13 cellular contexts compared by ENCODE assay signal in genomic region chr5:124659798-124660197, GRCh38.
DNase-seq lines count a peak whose midpoint lies in the region; ATAC-seq and TF ChIP-seq lines count a peak whose summit lies in the region.
"Had no signal": no experiment of that assay in that cellular context is flagged by ENCODE, and none has a peak within 500 bp of the region (broad histone marks: within the 10 kb centered on the region; RNA-seq: fewer than 3 reads in every experiment).

No MANE protein-coding gene starts in this region.

- ATAC-seq in IMR-90 (ENCODE audit: low read depth) (no peak), HG02970 (IDR thresholded peaks at IDR 0.05; ENCODE audit: low FRiP score, unreplicated experiment) (no peak)
- ATAC-seq in stimulated activated memory B cell treated with anti-CD40 and anti-IgM and Interleukin-4, amounts not matched to agents 10 μg/mL and 1 μg/mL and 100 μg/mL, for 72 hours = no peak
- no peak for ATAC-seq in stimulated activated naive CD8-positive, alpha-beta T cell treated with anti-CD3 and anti-CD28 coated beads, Interleukin-15, amount 100 ng/mL, for 72 hours
- ATAC-seq: foreskin keratinocyte had no signal

- peak overlapping the region; percentile 12; the same call in 1 of the 2 replicates for H3K56ac ChIP-seq in IMR-90 (ENCODE audit: extremely low read depth, insufficient read depth, low read length)

- no peak for DNase-seq in IMR-90
- no peak for DNase-seq in hepatocyte (ENCODE audit: low spot score)
- DNase-seq in stimulated activated naive CD8-positive, alpha-beta T cell treated with anti-CD3 and anti-CD28 coated beads, Interleukin-15, amount 100 ng/mL, for 72 hours = no peak
- no peak for DNase-seq in CD1c-positive myeloid dendritic cell (ENCODE audit: extremely low spot score)
- DNase-seq: activated T-cell treated with anti-CD3 and anti-CD28 coated beads, Interleukin-2, amount 50 U/mL, for 1 hour; T1000 had no signal

- TF ChIP-seq POLR2A in IMR-90 (IDR thresholded peaks at IDR 0.05; ENCODE audit: low read depth, low read length) = no peak

- peak overlapping the region; percentile 91 for H3K23ac ChIP-seq in IMR-90 (ENCODE audit: low read depth, low read length)

- CTCF ChIA-PET in IMR-90 (lab: Yijun Ruan, JAX) = no interaction called here

- intact Hi-C loops in IMR-90 (cut with micrococcal nuclease) = loop anchor here (10.0 kb wide), 1 partner anchor 725 kb away; no protein-coding TSS in a partner anchor

- no peak overlapping the region for H2AK9ac ChIP-seq in IMR-90 (replicated peaks; ENCODE audit: low read depth, low read length, poor library complexity)

- peak overlapping the region; percentile 95 for H3K4ac ChIP-seq in IMR-90 (ENCODE audit: low read depth, low read length)

- WGBS in IMR-90 (ENCODE audit: extremely low coverage in 2 of 2, insufficient read length in 1 of 2), 2 experiments = 42% methylated on average over 2 of the region's 4 CpGs; no CpG with 5 or more reads in 1 of the 2 experiments
- 43% methylated on average over 4 of the region's 4 CpGs for WGBS in hepatocyte (ENCODE audit: low lambda C conversion rate, missing lambda C conversion rate)

- BruUV-seq in IMR-90 (replicated peaks; lab: Mats Ljungman, UMichigan) = no TSS peak

- peak overlapping the region; percentile 91 for H4K91ac ChIP-seq in IMR-90 (ENCODE audit: insufficient read depth, low read depth, low read length)

- H3K79me2 ChIP-seq in OCI-LY3 (ENCODE audit: low read length) = no peaks in the 10 kb centered on the region
- H3K79me2 ChIP-seq in hepatocyte = peaks cover 58% of the 10 kb centered on the region

- H3K9me3 ChIP-seq in IMR-90 (ENCODE audit: control insufficient read depth, insufficient read depth, low read length) = no peaks in the 10 kb centered on the region
- no peaks in the 10 kb centered on the region for H3K9me3 ChIP-seq in OCI-LY3 (ENCODE audit: insufficient read depth, low read length)
- no peaks in the 10 kb centered on the region for H3K9me3 ChIP-seq in hepatocyte (ENCODE audit: low read depth)
- H3K9me3 ChIP-seq: HAP-1 had no signal

- H2BK5ac ChIP-seq in IMR-90 (ENCODE audit: low read depth, low read length, poor library complexity, severe bottlenecking) = peak overlapping the region; percentile 45

- H3K9me1 ChIP-seq in IMR-90 (ENCODE audit: insufficient read depth, low read length) = peaks cover 20% of the 10 kb centered on the region

- in situ Hi-C loops in IMR-90 (cut with MboI; ENCODE audit: low sequenced_read_pairs) = no loop called here

- H3K14ac ChIP-seq in IMR-90 (replicated peaks; ENCODE audit: low read depth, low read length) = peak overlapping the region; percentile 64

- peak overlapping the region; percentile 95; the same call in 2 of the 3 replicates for H2BK15ac ChIP-seq in IMR-90 (ENCODE audit: low read depth, low read length)

- POLR2A ChIA-PET in IMR-90 (lab: Charles Lee; ENCODE audit: unreplicated experiment) = interaction anchor here (0.6 kb wide), 2 partner anchors 11 to 77 kb away, joined by 3 read pairs; no protein-coding TSS in a partner anchor

- TF ChIP-seq RAD21 in IMR-90 (IDR thresholded peaks at IDR 0.05; ENCODE audit: low read length) = no peak

- dilution Hi-C loops in IMR-90 (cut with HindIII; ENCODE audit: low sequenced_read_pairs, unreplicated experiment) = no loop called here

- H2AFZ ChIP-seq in IMR-90 (replicated peaks; ENCODE audit: low read length, poor library complexity) (no peak overlapping the region), OCI-LY3 (ENCODE audit: low read depth, low read length) (no peak overlapping the region), hepatocyte (no peak overlapping the region)

- H3K27me3 Mint-ChIP-seq in stimulated activated memory B cell treated with anti-CD40 and anti-IgM and Interleukin-4, amounts not matched to agents 10 μg/mL and 1 μg/mL and 100 μg/mL, for 72 hours = no peaks in the 10 kb centered on the region
- H3K27me3 Mint-ChIP-seq in stimulated activated naive CD8-positive, alpha-beta T cell treated with anti-CD3 and anti-CD28 coated beads, Interleukin-15, amount 100 ng/mL, for 72 hours = peaks cover 42% of the 10 kb centered on the region
- H3K27me3 Mint-ChIP-seq: central memory CD8-positive, alpha-beta T cell had no signal

- H3K9me3 Mint-ChIP-seq in stimulated activated memory B cell treated with anti-CD40 and anti-IgM and Interleukin-4, amounts not matched to agents 10 μg/mL and 1 μg/mL and 100 μg/mL, for 72 hours = no peaks in the 10 kb centered on the region
- H3K9me3 Mint-ChIP-seq in stimulated activated naive CD8-positive, alpha-beta T cell treated with anti-CD3 and anti-CD28 coated beads, Interleukin-15, amount 100 ng/mL, for 72 hours = no peaks in the 10 kb centered on the region
- H3K9me3 Mint-ChIP-seq: central memory CD8-positive, alpha-beta T cell; stimulated activated naive CD8-positive, alpha-beta T cell treated with anti-CD3 and anti-CD28 coated beads, Interleukin-15, Interleukin-2, amounts not matched to agents 100 ng/mL and 50 ng/mL, for 24 hours had no signal

- H3K36me3 Mint-ChIP-seq in stimulated activated memory B cell treated with anti-CD40 and anti-IgM and Interleukin-4, amounts not matched to agents 10 μg/mL and 1 μg/mL and 100 μg/mL, for 72 hours = no peaks in the 10 kb centered on the region

- H3K4me3 Mint-ChIP-seq in stimulated activated memory B cell treated with anti-CD40 and anti-IgM and Interleukin-4, amounts not matched to agents 10 μg/mL and 1 μg/mL and 100 μg/mL, for 72 hours = no peak overlapping the region
- no peak overlapping the region for H3K4me3 Mint-ChIP-seq in stimulated activated naive CD8-positive, alpha-beta T cell treated with anti-CD3 and anti-CD28 coated beads, Interleukin-15, amount 100 ng/mL, for 72 hours
- H3K4me3 Mint-ChIP-seq: central memory CD8-positive, alpha-beta T cell; stimulated activated naive CD8-positive, alpha-beta T cell treated with anti-CD3 and anti-CD28 coated beads, Interleukin-15, Interleukin-2, amounts not matched to agents 100 ng/mL and 50 ng/mL, for 24 hours had no signal

- H3K79me1 ChIP-seq in IMR-90 (ENCODE audit: low read depth in 1 of 2, low read length in 2 of 2) = peaks cover 29 to 72% of the 10 kb centered on the region in 2 experiments

- peak overlapping the region; percentile 64 to 87; a peak in 3 of 4 replicates for H4K8ac ChIP-seq in IMR-90 (ENCODE audit: low read depth in 2 of 2, low read length in 2 of 2)

- H3K9me2 ChIP-seq in hepatocyte (replicated peaks; ENCODE audit: insufficient read depth) = no peaks in the 10 kb centered on the region

- H4K5ac ChIP-seq in IMR-90 (ENCODE audit: low read depth, low read length) = peak overlapping the region; percentile 84; the same call in 1 of the 2 replicates

- H3K27ac ChIP-seq in IMR-90 (ENCODE audit: insufficient read depth, low read length) (no peak overlapping the region), OCI-LY3 (ENCODE audit: low read length) (no peak overlapping the region), hepatocyte (peak overlapping the region; percentile 70)
- H3K27ac ChIP-seq: foreskin keratinocyte had no signal

- peaks cover 40% of the 10 kb centered on the region for H3K4me1 Mint-ChIP-seq in stimulated activated memory B cell treated with anti-CD40 and anti-IgM and Interleukin-4, amounts not matched to agents 10 μg/mL and 1 μg/mL and 100 μg/mL, for 72 hours
- no peaks in the 10 kb centered on the region for H3K4me1 Mint-ChIP-seq in stimulated activated naive CD8-positive, alpha-beta T cell treated with anti-CD3 and anti-CD28 coated beads, Interleukin-15, amount 100 ng/mL, for 72 hours
- H3K4me1 Mint-ChIP-seq: central memory CD8-positive, alpha-beta T cell had no signal

- H3K9ac ChIP-seq in IMR-90 (ENCODE audit: low read depth, low read length) = no peak overlapping the region
- no peak overlapping the region for H3K9ac ChIP-seq in OCI-LY3 (ENCODE audit: low read length)

- H3K4me1 ChIP-seq in IMR-90 (ENCODE audit: control insufficient read depth, insufficient read depth, low read length) = peaks cover 35% of the 10 kb centered on the region
- H3K4me1 ChIP-seq in OCI-LY3 (ENCODE audit: low read length) = peaks cover 46% of the 10 kb centered on the region
- peaks cover 77% of the 10 kb centered on the region for H3K4me1 ChIP-seq in hepatocyte (ENCODE audit: insufficient read depth)

- TF ChIP-seq CTCF in IMR-90 (conservative IDR thresholded peaks at IDR 0.05; ENCODE audit: low read depth, low read length) (no peak), OCI-LY3 (IDR thresholded peaks at IDR 0.05; ENCODE audit: low read depth, low read length) (no peak), hepatocyte (IDR thresholded peaks at IDR 0.05; ENCODE audit: poor library complexity) (no peak)

- H3K4me2 ChIP-seq in IMR-90 (ENCODE audit: low read depth, low read length) = no peak overlapping the region
- H3K4me2 ChIP-seq in OCI-LY3 (ENCODE audit: low read length) = peak overlapping the region; percentile 54; the same call in 1 of the 2 replicates
- peak overlapping the region; percentile 47 for H3K4me2 ChIP-seq in hepatocyte

- peak overlapping the region; percentile 95 for H2BK120ac ChIP-seq in IMR-90 (ENCODE audit: low read depth, low read length)

- H3K27me3 ChIP-seq in IMR-90 (ENCODE audit: control insufficient read depth, insufficient read depth, low read length) (no peaks in the 10 kb centered on the region), OCI-LY3 (ENCODE audit: low read depth, low read length) (no peaks in the 10 kb centered on the region), hepatocyte (no peaks in the 10 kb centered on the region)
- H3K27me3 ChIP-seq: foreskin keratinocyte had no signal

- peak overlapping the region; percentile 96; the same call in 1 of the 2 replicates for H2AK5ac ChIP-seq in IMR-90 (ENCODE audit: low read depth, low read length)

- H3K27ac Mint-ChIP-seq in stimulated activated memory B cell treated with anti-CD40 and anti-IgM and Interleukin-4, amounts not matched to agents 10 μg/mL and 1 μg/mL and 100 μg/mL, for 72 hours = peak overlapping the region; percentile 29
- H3K27ac Mint-ChIP-seq in stimulated activated naive CD8-positive, alpha-beta T cell treated with anti-CD3 and anti-CD28 coated beads, Interleukin-15, amount 100 ng/mL, for 72 hours = no peak overlapping the region
- H3K27ac Mint-ChIP-seq: stimulated activated naive CD8-positive, alpha-beta T cell treated with anti-CD3 and anti-CD28 coated beads, Interleukin-15, Interleukin-2, amounts not matched to agents 100 ng/mL and 50 ng/mL, for 24 hours had no signal

- H2BK20ac ChIP-seq in IMR-90 (ENCODE audit: low read depth, low read length) = peak overlapping the region; percentile 82

- H3K18ac ChIP-seq in IMR-90 (ENCODE audit: low read depth, low read length) = peak overlapping the region; percentile 94; the same call in 1 of the 2 replicates

- no peak overlapping the region for H3K4me3 ChIP-seq in IMR-90 (ENCODE audit: insufficient read depth, low read depth, low read length)
- no peak overlapping the region for H3K4me3 ChIP-seq in OCI-LY3 (ENCODE audit: low read length)
- H3K4me3 ChIP-seq in hepatocyte = no peak overlapping the region
- H3K4me3 ChIP-seq: HAP-1 had no signal

- H3K36me3 ChIP-seq in IMR-90 (ENCODE audit: control insufficient read depth, insufficient read depth, low read length) (no peaks in the 10 kb centered on the region), OCI-LY3 (replicated peaks; ENCODE audit: low read depth, low read length) (no peaks in the 10 kb centered on the region), hepatocyte (replicated peaks; ENCODE audit: insufficient read depth, low read depth) (no peaks in the 10 kb centered on the region)
- H3K36me3 ChIP-seq: HAP-1 had no signal

- H4K20me1 ChIP-seq in IMR-90 (ENCODE audit: insufficient read depth, low read length) (no peaks in the 10 kb centered on the region), OCI-LY3 (ENCODE audit: insufficient read depth, low read length) (no peaks in the 10 kb centered on the region), hepatocyte (ENCODE audit: insufficient read depth, poor library complexity, severe bottlenecking) (no peaks in the 10 kb centered on the region)
